8 cellular contexts compared by ENCODE assay signal in the genomic region with DNA sequence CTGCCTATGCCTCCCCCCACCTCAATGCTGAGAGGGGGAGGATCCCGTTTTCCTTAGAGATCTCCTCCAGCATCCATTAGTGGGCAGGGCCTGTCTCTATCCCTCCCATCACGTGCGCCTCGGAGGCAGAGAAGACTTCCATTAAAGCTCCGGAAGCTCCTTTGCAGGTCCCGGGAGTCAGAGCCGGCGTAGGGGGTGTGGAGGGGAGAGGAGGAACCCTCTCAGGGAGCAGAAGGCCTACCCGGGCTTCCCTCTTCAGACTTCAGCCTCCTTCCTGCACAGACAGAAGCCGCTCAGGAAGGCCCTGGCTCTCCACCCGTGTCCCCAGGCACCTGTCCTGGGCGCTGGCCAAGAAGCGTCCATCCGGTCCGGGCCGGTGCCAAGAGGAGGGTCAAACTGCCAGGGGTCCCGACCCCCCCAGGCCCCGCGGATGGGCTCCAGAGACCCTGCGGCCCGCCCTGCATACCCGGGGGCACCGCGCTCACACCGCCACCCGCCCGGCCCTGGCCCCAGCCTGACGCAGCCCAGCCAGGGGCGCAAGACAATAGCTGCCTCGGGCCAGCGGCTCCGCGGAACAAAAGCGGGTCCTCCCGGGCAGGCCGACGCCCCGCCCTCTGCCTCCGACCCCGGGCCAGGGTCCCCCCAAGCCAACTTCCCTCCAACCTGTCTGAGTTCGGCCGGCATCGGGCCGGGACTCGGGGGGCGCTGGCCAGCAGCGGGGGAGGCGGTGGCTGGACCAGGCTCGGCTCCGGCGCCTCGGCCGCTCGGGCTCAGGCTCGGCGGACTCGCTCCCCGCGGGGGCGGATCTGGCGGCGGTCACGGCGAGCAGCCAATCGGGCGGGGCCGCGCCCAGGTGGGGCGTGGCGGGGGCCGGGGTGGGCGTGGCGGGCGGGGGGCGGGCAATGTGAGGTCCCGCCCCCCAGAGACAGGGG. TPM values are rescaled to one million over a fixed set of nuclear protein-coding genes. Genes with fewer than 3 reads are reported as not detected.
A peak's percentile ranks its signal among the peaks of the same experiment; 100 is the strongest.
DNase-seq lines count a peak whose midpoint lies in the region; ATAC-seq, FAIRE-seq and TF ChIP-seq lines count a peak whose summit lies in the region.

No MANE protein-coding gene starts in this region.

- TF ChIP-seq CTCF in AG04449 (IDR thresholded peaks at IDR 0.05; ENCODE audit: insufficient read depth, low read length, missing control alignments) (no peak), activated B cell treated with CpG ODN at 0.5 μM for 24 hours (IDR thresholded peaks at IDR 0.05) (no peak), spleen (IDR thresholded peaks at IDR 0.05 in 8 of 11, conservative IDR thresholded peaks at IDR 0.05 in 3 of 11) (no peak)

- no peak for TF ChIP-seq POLR2A in spleen (IDR thresholded peaks at IDR 0.05)

- H3K27ac ChIP-seq in caudate nucleus (ENCODE audit: low read depth, low read length) (no peak overlapping the region), spleen (peak overlapping the region in 7 of 8 donors; percentile 49 to 86 (median 84))

- H3K27me3 ChIP-seq in spleen (replicated peaks in 1 of 7) = peaks cover 0 to 8% (median 0%) of the 10 kb centered on the region in 7 donors

- peak overlapping the region; percentile 64 for H3K4me3 ChIP-seq in AG04449 (ENCODE audit: low read depth, low read length)
- H3K4me3 ChIP-seq in spleen = peak overlapping the region; percentile 48 to 84 (median 68)

- intact Hi-C loops in activated B cell treated with CpG ODN at 0.5 μM for 24 hours (cut with micrococcal nuclease) = loop anchor here (2.0 kb wide), 1 partner anchor 30 kb away; a partner anchor contains a TSS
- intact Hi-C loops in spleen (cut with DNase I; ENCODE audit: low total_unique reads) = no loop called here

- ATAC-seq in activated B cell treated with CpG ODN at 0.5 μM for 24 hours (ENCODE audit: low read depth) (peak; percentile 96), GM21390 (IDR thresholded peaks at IDR 0.05; ENCODE audit: unreplicated experiment) (no peak)

- peaks cover 8% of the 10 kb centered on the region for H3K4me1 Mint-ChIP-seq in activated B cell treated with CpG ODN at 0.5 μM for 24 hours

- no peaks in the 10 kb centered on the region for H3K9me3 ChIP-seq in spleen

- no peaks in the 10 kb centered on the region for H3K9me3 Mint-ChIP-seq in activated B cell treated with CpG ODN at 0.5 μM for 24 hours

- no peak for DNase-seq in AG04449 (ENCODE audit: low read depth, low spot score)
- DNase-seq in GM19239 (ENCODE audit: insufficient read length, low spot score) = peak; percentile 99
- peak; percentile 35 for DNase-seq in NCI-H146 treated with DMSO at 0.1 percent for 48 hours (lab: John Stamatoyannopoulos, UW; ENCODE audit: unreplicated experiment)
- peak; percentile 72 for DNase-seq in activated B cell treated with CpG ODN at 0.5 μM for 24 hours
- peak in 46 of 61 donors; percentile 13 to 84 (median 39) for DNase-seq in caudate nucleus (lab: John Stamatoyannopoulos, UW)
- peak; percentile 74 for DNase-seq in iris pigment epithelial cell (ENCODE audit: low read depth)
- peak; percentile 91 for DNase-seq in spleen

- peaks cover 0 to 4% (median 0%) of the 10 kb centered on the region in 6 donors for H3K36me3 ChIP-seq in spleen

- POLR2A ChIA-PET in AG04449 (lab: Yijun Ruan, JAX) (interaction anchor here (1.0 kb wide), 1 partner anchor 9 kb away, joined by 3 read pairs; no protein-coding TSS in a partner anchor), activated B cell treated with CpG ODN at 0.5 μM for 24 hours (lab: Charles Lee) (no interaction called here)

- peak; percentile 37 for FAIRE-seq in GM19239 (lab: Jason Lieb, UNC)

- H3K27ac Mint-ChIP-seq in activated B cell treated with CpG ODN at 0.5 μM for 24 hours = no peak overlapping the region

- H3K27me3 Mint-ChIP-seq in activated B cell treated with CpG ODN at 0.5 μM for 24 hours = peaks cover 2% of the 10 kb centered on the region

- H3K4me3 Mint-ChIP-seq in activated B cell treated with CpG ODN at 0.5 μM for 24 hours = peak overlapping the region; percentile 57

- WGBS in spleen, 5 donors = 1 to 14% (median 4%) methylated on average over 21 to 76 of the region's 76 CpGs

- peaks cover 4 to 56% (median 35%) of the 10 kb centered on the region in 6 donors for H3K4me1 ChIP-seq in spleen

- H3K36me3 Mint-ChIP-seq in activated B cell treated with CpG ODN at 0.5 μM for 24 hours (ENCODE audit: low read depth) = no peaks in the 10 kb centered on the region

- CTCF ChIA-PET in AG04449 (lab: Yijun Ruan, JAX) = interaction anchor here (1.4 to 7.5 kb wide), 2 partner anchors 17 to 27 kb away, joined by 5 to 45 read pairs; no protein-coding TSS in a partner anchor
- CTCF ChIA-PET in activated B cell treated with CpG ODN at 0.5 μM for 24 hours (lab: Charles Lee) = no interaction called here

RNA-seq across cellular contexts. Expression of a gene that starts 29.9 kb away (rescaled TPM):
- total RNA-seq in activated B cell treated with CpG ODN at 0.5 μM for 24 hours (2.3 and 6.5 TPM in 2 replicates), spleen (10 to 100 TPM; 18.1 to 96.7 (median 29.5) TPM)
- polyA plus RNA-seq in spleen = 10 to 100 TPM in 2 of 3 donors, 1 to 10 TPM in 1; 9.4 to 42.5 (median 10.4) TPM

RNA-seq across cellular contexts. Expression of a gene that starts 34.2 kb away (rescaled TPM):
- total RNA-seq in activated B cell treated with CpG ODN at 0.5 μM for 24 hours (46.1 and 47.2 TPM in 2 replicates), spleen (10 to 100 TPM; 35.9 to 72.2 (median 57.2) TPM)
- 10 to 100 TPM; 18.7 to 30.9 (median 21.6) TPM for polyA plus RNA-seq in spleen

RNA-seq across cellular contexts. Expression of a gene that starts 45.1 kb away (rescaled TPM):
- total RNA-seq in activated B cell treated with CpG ODN at 0.5 μM for 24 hours (24.4 and 31.2 TPM in 2 replicates), spleen (10 to 100 TPM; 21.6 to 44.8 (median 34.9) TPM)
- 10 to 100 TPM; 23.3 to 45.9 (median 45.0) TPM for polyA plus RNA-seq in spleen

RNA-seq across cellular contexts. Expression of a gene that starts 45.1 kb away (rescaled TPM):
- 40.6 and 49.5 TPM in 2 replicates for total RNA-seq in activated B cell treated with CpG ODN at 0.5 μM for 24 hours
- total RNA-seq in spleen = 100 to 1,000 TPM in 5 of 7 donors, 10 to 100 TPM in 2; 86.4 to 216 (median 116) TPM
- polyA plus RNA-seq in spleen = 10 to 100 TPM; 63.5 to 98.0 (median 86.1) TPM
